Comparison of ENCODE assay signal across 16 cellular contexts in the genomic region with DNA sequence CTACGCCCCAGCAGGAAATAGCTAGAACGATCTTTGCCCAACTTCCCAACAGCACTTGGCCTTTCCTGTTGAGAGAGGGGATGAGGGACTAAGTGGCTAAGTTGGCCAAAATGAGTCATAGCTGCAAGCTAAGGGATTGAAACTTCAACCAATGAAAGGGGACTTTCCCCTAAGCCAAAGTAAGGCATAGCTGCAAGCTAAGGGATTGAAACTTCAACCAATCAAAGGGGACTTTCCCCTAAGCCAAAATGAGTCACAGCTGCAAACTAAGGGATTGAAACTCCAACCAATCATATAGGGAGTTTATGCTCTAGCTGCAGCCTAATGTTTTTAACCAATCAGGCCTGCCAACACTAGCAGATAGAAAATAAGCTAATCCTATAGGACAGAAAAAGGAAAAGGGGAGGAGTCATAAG.
DNase-seq lines count a peak whose midpoint lies in the region; ATAC-seq and FAIRE-seq lines count a peak whose summit lies in the region.
"Had no signal": no experiment of that assay in that cellular context is flagged by ENCODE, and none has a peak within 500 bp of the region (broad histone marks: within the 10 kb centered on the region; RNA-seq: fewer than 3 reads in every experiment).

No MANE protein-coding gene starts in this region.

- peaks cover 8% of the 10 kb centered on the region for H3K9me3 Mint-ChIP-seq in central memory CD8-positive, alpha-beta T cell

- no peak overlapping the region for H3K27ac Mint-ChIP-seq in central memory CD8-positive, alpha-beta T cell (ENCODE audit: low read depth)
- H3K27ac Mint-ChIP-seq: activated CD4-positive, alpha-beta memory T cell treated with anti-CD3 and anti-CD28 coated beads, Interleukin-2, amount 10 ng/mL, durations not matched to agents 7 days and 5 days; CD4-positive, alpha-beta T cell; stimulated activated naive CD8-positive, alpha-beta T cell treated with anti-CD3 and anti-CD28 coated beads, Interleukin-15, Interleukin-2, amounts not matched to agents 100 ng/mL and 50 ng/mL, for 24 hours; T-helper 17 cell had no signal

- H3K4me3 Mint-ChIP-seq in central memory CD8-positive, alpha-beta T cell: no peak overlapping the region
- H3K4me3 Mint-ChIP-seq: activated CD4-positive, alpha-beta memory T cell treated with anti-CD3 and anti-CD28 coated beads, Interleukin-2, amount 10 ng/mL, durations not matched to agents 7 days and 5 days; CD4-positive, alpha-beta T cell; immature natural killer cell; stimulated activated naive CD8-positive, alpha-beta T cell treated with anti-CD3 and anti-CD28 coated beads, Interleukin-15, Interleukin-2, amounts not matched to agents 100 ng/mL and 50 ng/mL, for 24 hours; T-helper 17 cell had no signal

- H3K4me1 Mint-ChIP-seq in central memory CD8-positive, alpha-beta T cell: peaks cover 21% of the 10 kb centered on the region
- H3K4me1 Mint-ChIP-seq: T-helper 17 cell had no signal

- intact Hi-C loops in cardiac septum (cut with DNase I): no loop called here

- no peak for DNase-seq in central memory CD8-positive, alpha-beta T cell (ENCODE audit: low spot score in 2 of 2)
- DNase-seq in frontal cortex (ENCODE audit: low spot score in 2 of 2) (no peak), cardiac septum (ENCODE audit: low spot score) (no peak), COLO668 (lab: John Stamatoyannopoulos, UW; ENCODE audit: unreplicated experiment) (no peak)
- DNase-seq: activated CD4-positive, alpha-beta memory T cell treated with anti-CD3 and anti-CD28 coated beads, Interleukin-2, amount 10 ng/mL, durations not matched to agents 7 days and 5 days; CD4-positive, alpha-beta T cell; immature natural killer cell; midbrain; NCI-H2081; posterior cingulate gyrus; stimulated activated CD4-positive, alpha-beta T cell treated with anti-CD3 and anti-CD28 coated beads, Interleukin-1b, Interleukin-23, amount 100 ng/mL, for 48 hours; T-helper 17 cell had no signal

- no peak for FAIRE-seq in frontal cortex (lab: Jason Lieb, UNC)

- H3K36me3 Mint-ChIP-seq in central memory CD8-positive, alpha-beta T cell (ENCODE audit: insufficient read depth): peaks cover 2% of the 10 kb centered on the region

- ATAC-seq in GM18858 (IDR thresholded peaks at IDR 0.05; ENCODE audit: unreplicated experiment) (peak; percentile 91), GM21576 (IDR thresholded peaks at IDR 0.05; ENCODE audit: unreplicated experiment) (peak; percentile 60), HG03354 (IDR thresholded peaks at IDR 0.05; ENCODE audit: poor library complexity, severe bottlenecking, unreplicated experiment) (peak; percentile 91)
- ATAC-seq in central memory CD8-positive, alpha-beta T cell (replicated peaks; ENCODE audit: extremely low read depth, poor library complexity, severe bottlenecking): peak; percentile 19
- ATAC-seq: T-helper 17 cell had no signal

- no peaks in the 10 kb centered on the region for H3K27me3 Mint-ChIP-seq in central memory CD8-positive, alpha-beta T cell
- H3K27me3 Mint-ChIP-seq: activated CD4-positive, alpha-beta memory T cell treated with anti-CD3 and anti-CD28 coated beads, Interleukin-2, amount 10 ng/mL, durations not matched to agents 7 days and 5 days; CD4-positive, alpha-beta T cell; stimulated activated naive CD8-positive, alpha-beta T cell treated with anti-CD3 and anti-CD28 coated beads, Interleukin-15, Interleukin-2, amounts not matched to agents 100 ng/mL and 50 ng/mL, for 24 hours; T-helper 17 cell had no signal

Comparison
In these comparisons a context has a peak if more than half of its experiments do, and no peak if none do; other contexts are left out.
1. ATAC-seq: peak in every context shown above with its lines; median percentile 91 in GM18858; 91 in HG03354; 60 in GM21576; 19 in central memory CD8-positive, alpha-beta T cell.